Comparison of ENCODE assay signal across 17 cellular contexts in genomic region chr10:28571265-28571664, GRCh38.
"Had no signal": no experiment of that assay in that cellular context is flagged by ENCODE, and none has a peak within 500 bp of the region (broad histone marks: within the 10 kb centered on the region; RNA-seq: fewer than 3 reads in every experiment).

No MANE protein-coding gene starts in this region.

- H3K9me3 Mint-ChIP-seq: activated CD4-positive, alpha-beta memory T cell treated with anti-CD3 and anti-CD28 coated beads for 36 hours had no signal

- H3K9me3 ChIP-seq: lower lobe of right lung, stomach, upper lobe of left lung had no signal

- H3K27me3 Mint-ChIP-seq: activated CD4-positive, alpha-beta memory T cell treated with anti-CD3 and anti-CD28 coated beads for 36 hours had no signal

- ATAC-seq: foreskin keratinocyte, lower lobe of right lung had no signal

- H3K27me3 ChIP-seq: brain microvascular endothelial cell, foreskin keratinocyte, stomach, upper lobe of left lung had no signal

- H3K4me3 Mint-ChIP-seq: activated CD4-positive, alpha-beta memory T cell treated with anti-CD3 and anti-CD28 coated beads for 36 hours had no signal

- H3K27ac Mint-ChIP-seq: activated CD4-positive, alpha-beta memory T cell treated with anti-CD3 and anti-CD28 coated beads for 36 hours had no signal

- H3K4me3 ChIP-seq: coronary artery, lower lobe of right lung, stomach, upper lobe of left lung had no signal

- DNase-seq: activated CD4-positive, alpha-beta memory T cell treated with anti-CD3 and anti-CD28 coated beads for 36 hours; activated CD4-positive, CD25-positive, alpha-beta regulatory T cell treated with anti-CD3 and anti-CD28 coated beads, Interleukin-2, amount 50 U/mL, for 72 hours; activated gamma-delta T cell treated with Interleukin-2 at 50 U/mL for 16 hours; activated T-cell treated with anti-CD3 and anti-CD28 coated beads, Interleukin-2, amount 50 U/mL, for 48 hours; aorta; brain microvascular endothelial cell; foreskin keratinocyte; glutamatergic neuron; hippocampal formation; islet precursor cell; lower lobe of right lung; occipital lobe; retina; stimulated activated CD4-positive, alpha-beta T cell treated with anti-CD3 and anti-CD28 coated beads, Interleukin-2, amount 100 ng/mL, for 24 hours; stomach; upper lobe of left lung had no signal

- H3K27ac ChIP-seq: brain microvascular endothelial cell, coronary artery, foreskin keratinocyte, lower lobe of right lung, stomach, upper lobe of left lung had no signal
